In the genomic region with DNA sequence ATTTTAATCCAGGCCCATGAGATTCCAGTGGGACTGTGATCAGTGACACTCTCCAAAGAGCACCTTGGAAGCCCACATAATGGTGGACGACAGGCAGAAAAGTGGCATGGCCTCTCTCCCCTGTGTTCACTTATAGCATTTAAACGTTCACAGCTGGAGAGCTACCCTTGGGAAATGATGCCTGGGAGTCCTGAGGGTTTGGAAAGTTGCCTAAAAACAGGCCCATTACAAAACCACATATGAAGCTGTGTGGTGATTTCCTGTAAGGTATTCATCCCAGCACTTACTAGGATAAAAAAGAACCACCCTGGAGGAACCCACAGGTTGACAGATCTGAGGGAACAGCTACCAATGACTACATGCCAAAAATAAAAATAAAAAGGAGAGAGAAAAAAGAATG, we compare ENCODE assay signal across 11 cellular contexts.
A peak's percentile ranks its signal among the peaks of the same experiment; 100 is the strongest.
DNase-seq lines count a peak whose midpoint lies in the region; ATAC-seq and TF ChIP-seq lines count a peak whose summit lies in the region.
"Had no signal": no experiment of that assay in that cellular context is flagged by ENCODE, and none has a peak within 500 bp of the region (broad histone marks: within the 10 kb centered on the region; RNA-seq: fewer than 3 reads in every experiment).

No MANE protein-coding gene starts in this region.

- no peak overlapping the region for H2AFZ ChIP-seq in neural progenitor cell (replicated peaks)

- POLR2A ChIA-PET in AG04450 (lab: Yijun Ruan, JAX), result no interaction called here

- intact Hi-C loops in natural killer cell (cut with micrococcal nuclease), result no loop called here
- intact Hi-C loops in activated naive CD4-positive, alpha-beta T cell treated with anti-CD3 and anti-CD28 coated beads for 36 hours (cut with micrococcal nuclease), result no loop called here

- no peaks in the 10 kb centered on the region for H3K4me1 Mint-ChIP-seq in neural progenitor cell
- peaks cover 0 to 7% of the 10 kb centered on the region in 2 donors for H3K4me1 Mint-ChIP-seq in natural killer cell
- H3K4me1 Mint-ChIP-seq in activated naive CD4-positive, alpha-beta T cell treated with anti-CD3 and anti-CD28 coated beads for 36 hours (ENCODE audit: low read depth), result no peaks in the 10 kb centered on the region

- H3K36me3 ChIP-seq in SJSA1, result no peaks in the 10 kb centered on the region
- no peaks in the 10 kb centered on the region for H3K36me3 ChIP-seq in neural progenitor cell
- H3K36me3 ChIP-seq: cardiac muscle cell had no signal

- H3K36me3 Mint-ChIP-seq in neural progenitor cell (no peaks in the 10 kb centered on the region), natural killer cell (no peaks in the 10 kb centered on the region)
- peaks cover 9% of the 10 kb centered on the region for H3K36me3 Mint-ChIP-seq in activated naive CD4-positive, alpha-beta T cell treated with anti-CD3 and anti-CD28 coated beads for 36 hours (ENCODE audit: low read depth)

- H3K27me3 ChIP-seq in AG04450 (ENCODE audit: control insufficient read depth, insufficient read depth, low read length), result no peaks in the 10 kb centered on the region
- no peaks in the 10 kb centered on the region for H3K27me3 ChIP-seq in SJSA1 (replicated peaks)
- no peaks in the 10 kb centered on the region for H3K27me3 ChIP-seq in neural progenitor cell
- H3K27me3 ChIP-seq: cardiac muscle cell had no signal

- H3K4me3 ChIP-seq in AG04450 (ENCODE audit: low read depth, low read length) (no peak overlapping the region), SJSA1 (no peak overlapping the region), foreskin fibroblast (ENCODE audit: low read depth in 1 of 2, low read length in 2 of 2) (no peak overlapping the region), neural progenitor cell (no peak overlapping the region)
- H3K4me3 ChIP-seq: cardiac muscle cell had no signal

- H3K9me3 ChIP-seq in AG04450 (ENCODE audit: control insufficient read depth, insufficient read depth, low read length), result no peaks in the 10 kb centered on the region
- no peaks in the 10 kb centered on the region for H3K9me3 ChIP-seq in SJSA1 (replicated peaks)
- H3K9me3 ChIP-seq in neural progenitor cell (ENCODE audit: low read depth), result no peaks in the 10 kb centered on the region

- H3K27me3 Mint-ChIP-seq in neural progenitor cell (ENCODE audit: insufficient read depth, low read depth), result no peaks in the 10 kb centered on the region
- no peaks in the 10 kb centered on the region for H3K27me3 Mint-ChIP-seq in natural killer cell (ENCODE audit: low read depth in 2 of 2)
- no peaks in the 10 kb centered on the region for H3K27me3 Mint-ChIP-seq in activated naive CD4-positive, alpha-beta T cell treated with anti-CD3 and anti-CD28 coated beads for 36 hours (ENCODE audit: low read depth)
- H3K27me3 Mint-ChIP-seq: T-cell had no signal

- no peak overlapping the region for H3K4me2 ChIP-seq in neural progenitor cell

- DNase-seq in AG04450 (ENCODE audit: low read depth, low spot score), result peak; percentile 59
- DNase-seq in GM04504 (ENCODE audit: low read depth), result peak; percentile 84
- peak in 1 of 2 experiments; percentile 60 for DNase-seq in SJSA1 (ENCODE audit: low read depth in 1 of 2, low spot score in 2 of 2)
- DNase-seq in foreskin fibroblast, result peak; percentile 65 to 83
- no peak for DNase-seq in neural progenitor cell (ENCODE audit: low spot score)
- no peak for DNase-seq in pons (ENCODE audit: low spot score)
- no peak for DNase-seq in natural killer cell
- no peak for DNase-seq in activated naive CD4-positive, alpha-beta T cell treated with anti-CD3 and anti-CD28 coated beads for 36 hours
- DNase-seq: stimulated activated naive CD4-positive, alpha-beta T cell; T-cell had no signal

- TF ChIP-seq CTCF in AG04450 (IDR thresholded peaks at IDR 0.05; ENCODE audit: low read depth, low read length) (no peak), foreskin fibroblast (IDR thresholded peaks at IDR 0.05; ENCODE audit: low read depth, low read length) (no peak), neural progenitor cell (IDR thresholded peaks at IDR 0.05) (no peak), natural killer cell (IDR thresholded peaks at IDR 0.05) (no peak)

- H3K4me3 Mint-ChIP-seq in neural progenitor cell (no peak overlapping the region), natural killer cell (no peak overlapping the region)
- no peak overlapping the region for H3K4me3 Mint-ChIP-seq in activated naive CD4-positive, alpha-beta T cell treated with anti-CD3 and anti-CD28 coated beads for 36 hours
- H3K4me3 Mint-ChIP-seq: T-cell had no signal

- no peak overlapping the region for H3K9ac ChIP-seq in neural progenitor cell

- no peak overlapping the region for H3K27ac Mint-ChIP-seq in neural progenitor cell
- H3K27ac Mint-ChIP-seq in natural killer cell, result no peak overlapping the region
- H3K27ac Mint-ChIP-seq in activated naive CD4-positive, alpha-beta T cell treated with anti-CD3 and anti-CD28 coated beads for 36 hours, result no peak overlapping the region
- H3K27ac Mint-ChIP-seq: T-cell had no signal

- no peak overlapping the region for H3K27ac ChIP-seq in AG04450 (ENCODE audit: low read depth, low read length)
- H3K27ac ChIP-seq in SJSA1, result 0 out of 2 replicates have a peak overlapping the region, but pooled peaks have one; percentile 6
- H3K27ac ChIP-seq in neural progenitor cell, result no peak overlapping the region
- H3K27ac ChIP-seq: cardiac muscle cell had no signal

- CTCF ChIA-PET in AG04450 (lab: Charles Lee), result interaction anchor here (1.2 kb wide), 1 partner anchor 9 kb away, joined by 3 read pairs; no protein-coding TSS in a partner anchor
- CTCF ChIA-PET in activated naive CD4-positive, alpha-beta T cell treated with anti-CD3 and anti-CD28 coated beads for 36 hours (lab: Charles Lee), result no interaction called here

- no peaks in the 10 kb centered on the region for H4K20me1 ChIP-seq in neural progenitor cell (ENCODE audit: low read depth)

- no peak for ATAC-seq in natural killer cell
- ATAC-seq: T-cell had no signal

- no peaks in the 10 kb centered on the region for H3F3A ChIP-seq in neural progenitor cell (ENCODE audit: low read depth)

- H3K4me1 ChIP-seq in SJSA1 (replicated peaks), result peaks cover 13% of the 10 kb centered on the region
- no peaks in the 10 kb centered on the region for H3K4me1 ChIP-seq in neural progenitor cell

- H3K79me2 ChIP-seq in neural progenitor cell (ENCODE audit: low read depth), result no peaks in the 10 kb centered on the region

- no peaks in the 10 kb centered on the region for H3K9me3 Mint-ChIP-seq in neural progenitor cell
- H3K9me3 Mint-ChIP-seq in natural killer cell, result peaks cover 0 to 2% of the 10 kb centered on the region in 2 donors
- no peaks in the 10 kb centered on the region for H3K9me3 Mint-ChIP-seq in activated naive CD4-positive, alpha-beta T cell treated with anti-CD3 and anti-CD28 coated beads for 36 hours

Comparison
In these comparisons a context has a peak if more than half of its experiments do, and no peak if none do; other contexts are left out.
1. DNase-seq: peak in AG04450 (single experiment), GM04504 (single experiment) and foreskin fibroblast (2 of 2); none in neural progenitor cell (single experiment), pons (single experiment), natural killer cell (single experiment) and activated naive CD4-positive, alpha-beta T cell treated with anti-CD3 and anti-CD28 coated beads for 36 hours (single experiment).